28 cellular contexts compared by ENCODE assay signal in the genomic region with DNA sequence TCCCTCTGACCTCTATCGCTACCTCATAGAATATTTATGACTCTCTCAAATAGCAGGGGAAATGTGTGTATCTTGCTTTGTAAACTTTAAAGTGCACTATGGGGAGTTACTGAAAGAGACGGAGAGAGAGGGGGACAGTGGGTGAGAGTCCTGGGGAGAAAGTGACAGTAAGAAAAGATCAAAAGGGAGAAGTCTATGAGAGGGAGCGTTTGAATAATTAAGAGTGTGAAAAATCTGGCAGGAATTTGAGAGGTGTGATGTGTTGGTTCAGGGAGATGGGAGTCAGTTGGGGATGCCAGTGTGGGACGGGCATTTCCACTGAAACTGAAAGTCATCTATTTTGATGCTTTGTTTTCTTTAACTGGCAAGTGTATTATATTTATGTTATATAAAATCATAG. TPM values are rescaled to one million over a fixed set of nuclear protein-coding genes. Genes with fewer than 3 reads are reported as not detected.
"Had no signal": no experiment of that assay in that cellular context is flagged by ENCODE, and none has a peak within 500 bp of the region (broad histone marks: within the 10 kb centered on the region; RNA-seq: fewer than 3 reads in every experiment).

No MANE protein-coding gene starts in this region.

- H3K4me3 ChIP-seq: gastrocnemius medialis, hepatocyte, pancreas, psoas muscle, spleen, transverse colon had no signal

- H3K4me1 ChIP-seq: gastrocnemius medialis, pancreas, psoas muscle, spleen, transverse colon had no signal

- H3K4me3 Mint-ChIP-seq: activated naive CD4-positive, alpha-beta T cell treated with anti-CD3 and anti-CD28 coated beads, Interleukin-2, amount 10 ng/mL, durations not matched to agents 7 days and 5 days; activated T-helper 1 cell treated with anti-CD3 and anti-CD28 coated beads, Interleukin-12 subunit alpha, Interleukin-12 subunit beta, Interleukin-2, Interleukin-4 antibody, amounts not matched to agents 30 ng/mL and 10 ng/mL and 1 ng/mL, durations not matched to agents 14 hours and 24 hours and 36 hours; naive thymus-derived CD8-positive, alpha-beta T cell; neural crest cell; T-helper 17 cell had no signal

- H3K36me3 ChIP-seq: gastrocnemius medialis, pancreas, spleen, transverse colon, WERI-Rb-1 had no signal

- DNase-seq: activated CD4-positive, alpha-beta T cell treated with anti-CD3 and anti-CD28 coated beads for 48 hours; activated CD4-positive, alpha-beta T cell treated with anti-CD3 and anti-CD28 coated beads, Interleukin-2, amount 50 U/mL, for 48 hours; activated CD8-positive, alpha-beta memory T cell treated with anti-CD3 and anti-CD28 coated beads for 24 hours; activated gamma-delta T cell; activated naive CD4-positive, alpha-beta T cell treated with anti-CD3 and anti-CD28 coated beads, Interleukin-2, amount 10 ng/mL, durations not matched to agents 7 days and 5 days; dermis blood vessel endothelial cell; effector CD4-positive, alpha-beta T cell; gastrocnemius medialis; glutamatergic neuron; islet precursor cell; left cardiac atrium; midbrain; naive thymus-derived CD8-positive, alpha-beta T cell; nucleus accumbens; pancreas; psoas muscle; stimulated activated naive CD4-positive, alpha-beta T cell treated with Interleukin-2 at 50 U/mL for 16 hours; T-helper 17 cell; T1000; transverse colon; WERI-Rb-1 had no signal

- H3K27ac ChIP-seq: gastrocnemius medialis, hepatocyte, pancreas, psoas muscle, spleen, transverse colon, WERI-Rb-1 had no signal

- H3K79me2 ChIP-seq: hepatocyte had no signal

- FAIRE-seq: colon, endometrium, pancreas, urothelium cell line had no signal

- H2AFZ ChIP-seq: hepatocyte had no signal

- H3K27me3 ChIP-seq: gastrocnemius medialis, hepatocyte, pancreas, transverse colon had no signal

- H3K9me3 ChIP-seq: gastrocnemius medialis, pancreas had no signal

- H3K27ac Mint-ChIP-seq: activated naive CD4-positive, alpha-beta T cell treated with anti-CD3 and anti-CD28 coated beads, Interleukin-2, amount 10 ng/mL, durations not matched to agents 7 days and 5 days; activated T-helper 1 cell treated with anti-CD3 and anti-CD28 coated beads, Interleukin-12 subunit alpha, Interleukin-12 subunit beta, Interleukin-2, Interleukin-4 antibody, amounts not matched to agents 30 ng/mL and 10 ng/mL and 1 ng/mL, durations not matched to agents 14 hours and 24 hours and 36 hours; naive thymus-derived CD8-positive, alpha-beta T cell; T-helper 17 cell had no signal

- H3K4me1 Mint-ChIP-seq: activated naive CD4-positive, alpha-beta T cell treated with anti-CD3 and anti-CD28 coated beads, Interleukin-2, amount 10 ng/mL, durations not matched to agents 7 days and 5 days; naive thymus-derived CD8-positive, alpha-beta T cell had no signal

- H3K4me2 ChIP-seq: hepatocyte had no signal

- H3K36me3 Mint-ChIP-seq: activated naive CD4-positive, alpha-beta T cell treated with anti-CD3 and anti-CD28 coated beads, Interleukin-2, amount 10 ng/mL, durations not matched to agents 7 days and 5 days had no signal

RNA-seq across cellular contexts. Expression of gene USP43, which starts 32.6 kb away (rescaled TPM):
- total RNA-seq: activated T-helper 1 cell treated with anti-CD3 and anti-CD28 coated beads, Interleukin-12 subunit alpha, Interleukin-12 subunit beta, Interleukin-2, Interleukin-4 antibody, amounts not matched to agents 30 ng/mL and 10 ng/mL and 1 ng/mL, durations not matched to agents 14 hours and 24 hours and 36 hours had no signal
- polyA plus RNA-seq: naive thymus-derived CD8-positive, alpha-beta T cell had no signal
